In the genomic region with DNA sequence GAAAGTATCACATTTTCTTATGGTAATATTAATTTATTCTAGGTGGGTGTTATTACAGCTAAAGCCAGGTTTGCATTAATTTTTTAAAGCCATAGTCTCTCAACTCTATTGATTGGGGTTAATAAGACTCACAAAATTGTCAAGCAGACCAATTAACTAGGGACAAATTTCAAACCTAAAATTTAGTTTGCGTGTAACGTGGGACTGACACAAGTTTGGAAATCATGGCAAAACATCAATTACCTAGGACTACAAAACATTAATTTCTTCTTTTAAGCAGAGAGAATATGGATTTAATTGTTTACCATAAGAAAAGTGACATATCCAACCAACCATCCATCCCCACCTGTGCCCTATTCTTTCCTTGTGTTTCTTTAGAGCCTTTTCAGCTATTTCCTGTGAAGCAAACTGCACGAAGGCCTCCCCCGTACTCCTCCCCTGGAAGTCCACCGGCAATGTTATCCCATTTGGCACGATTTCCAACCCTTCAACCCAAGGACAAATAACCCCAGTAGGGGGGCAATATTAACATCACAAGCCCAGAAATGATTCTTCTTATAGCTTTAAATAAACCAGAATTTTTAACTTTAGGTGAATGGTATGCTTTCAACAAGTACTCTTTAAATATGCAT, we compare ENCODE assay signal across 9 cellular contexts. TPM values are rescaled to one million over a fixed set of nuclear protein-coding genes. Genes with fewer than 3 reads are reported as not detected.
DNase-seq lines count a peak whose midpoint lies in the region; ATAC-seq and TF ChIP-seq lines count a peak whose summit lies in the region.
"Had no signal": no experiment of that assay in that cellular context is flagged by ENCODE, and none has a peak within 500 bp of the region (broad histone marks: within the 10 kb centered on the region; RNA-seq: fewer than 3 reads in every experiment).

No MANE protein-coding gene starts in this region.

- H3K4me2 ChIP-seq in trophoblast cell (ENCODE audit: low read length) = peak overlapping the region; percentile 33

- H2AFZ ChIP-seq in trophoblast cell (ENCODE audit: insufficient read depth, low read length, poor library complexity) = no peak overlapping the region

- POLR2A ChIA-PET in GM10248 (lab: Yijun Ruan, JAX) = interaction anchor here (2.1 kb wide), 1 partner anchor 8 kb away, joined by 12 read pairs; no protein-coding TSS in a partner anchor

- TF ChIP-seq CTCF in GM12864 (IDR thresholded peaks at IDR 0.05; ENCODE audit: low read depth, low read length, missing control alignments) (no peak), esophagus squamous epithelium (IDR thresholded peaks at IDR 0.05) (no peak), GM10248 (IDR thresholded peaks at IDR 0.05; ENCODE audit: control extremely low read depth, extremely low read depth, low read depth, missing control alignments) (no peak)

- H4K91ac ChIP-seq in trophoblast cell (ENCODE audit: low read depth, low read length) = no peak overlapping the region

- H3K4me3 ChIP-seq in GM12864 (ENCODE audit: low read depth, low read length) = peak overlapping the region; percentile 20; the same call in 1 of the 2 replicates
- H3K4me3 ChIP-seq in SJCRH30 = peak overlapping the region; percentile 88
- H3K4me3 ChIP-seq in esophagus squamous epithelium = peak overlapping the region in 3 of 4 donors; percentile 97 to 100 (median 99)
- no peak overlapping the region for H3K4me3 ChIP-seq in trophoblast cell (ENCODE audit: low read depth, low read length)

- H2BK5ac ChIP-seq in trophoblast cell (ENCODE audit: low read depth, low read length, poor library complexity) = no peak overlapping the region

- no peak overlapping the region for H2BK12ac ChIP-seq in trophoblast cell (ENCODE audit: low read length)

- H3K79me1 ChIP-seq in trophoblast cell (ENCODE audit: low read length) = peaks cover 9% of the 10 kb centered on the region

- H3K36me3 ChIP-seq in SJCRH30 (peaks cover 92% of the 10 kb centered on the region), esophagus squamous epithelium (peaks cover 40 to 84% (median 48%) of the 10 kb centered on the region in 3 donors), trophoblast cell (ENCODE audit: control insufficient read depth in 1 of 2, insufficient read depth in 2 of 2, low read length in 2 of 2) (peaks cover 23 to 47% of the 10 kb centered on the region in 2 experiments)

- H3K27ac ChIP-seq in SJCRH30 (no peak overlapping the region), esophagus squamous epithelium (peak overlapping the region in 1 of 4 donors; percentile 30), trophoblast cell (ENCODE audit: low read depth, low read length) (no peak overlapping the region)

- no peak overlapping the region for H2BK120ac ChIP-seq in trophoblast cell (ENCODE audit: insufficient read depth, low read length, poor library complexity)

- DNase-seq in GM12864 (ENCODE audit: low read depth) (no peak), SJCRH30 (no peak), esophagus squamous epithelium (lab: John Stamatoyannopoulos, UW) (no peak), trophoblast cell (peak in 1 of 2 donors; percentile 3), GM10248 (ENCODE audit: extremely low spot score) (no peak), NOMO-1 (lab: John Stamatoyannopoulos, UW; ENCODE audit: unreplicated experiment in 2 of 2) (no peak)
- DNase-seq: NCI-H1092 had no signal

- no peak for TF ChIP-seq POLR2A in esophagus squamous epithelium (IDR thresholded peaks at IDR 0.05)

- H3K18ac ChIP-seq in trophoblast cell (ENCODE audit: low read length) = no peak overlapping the region

- H3K23ac ChIP-seq in trophoblast cell (ENCODE audit: low read length) = no peak overlapping the region

- no peak overlapping the region for H2AK5ac ChIP-seq in trophoblast cell (ENCODE audit: low read length)

- H4K12ac ChIP-seq in trophoblast cell (ENCODE audit: low read depth, low read length) = no peak overlapping the region

- ATAC-seq in HG03354 (IDR thresholded peaks at IDR 0.05; ENCODE audit: poor library complexity, severe bottlenecking, unreplicated experiment) (no peak), HG03108 (IDR thresholded peaks at IDR 0.05; ENCODE audit: unreplicated experiment) (no peak)

- H3K27me3 ChIP-seq in SJCRH30 (no peaks in the 10 kb centered on the region), esophagus squamous epithelium (no peaks in the 10 kb centered on the region), trophoblast cell (ENCODE audit: insufficient read depth, low read length) (no peaks in the 10 kb centered on the region)

- H3K79me2 ChIP-seq in trophoblast cell (ENCODE audit: control insufficient read depth, insufficient read depth, low read length, poor library complexity) = peaks cover 19% of the 10 kb centered on the region

- CTCF ChIA-PET in GM10248 (lab: Yijun Ruan, JAX) = no interaction called here

- H3K4me1 ChIP-seq in SJCRH30 = no peaks in the 10 kb centered on the region
- H3K4me1 ChIP-seq in esophagus squamous epithelium = peaks cover 18 to 86% (median 69%) of the 10 kb centered on the region in 3 donors
- H3K4me1 ChIP-seq in trophoblast cell (ENCODE audit: control insufficient read depth in 1 of 2, insufficient read depth in 2 of 2, low read length in 2 of 2) = peaks cover 2 to 3% of the 10 kb centered on the region in 2 experiments

- H3K4ac ChIP-seq in trophoblast cell (ENCODE audit: low read depth, low read length) = no peak overlapping the region

- intact Hi-C loops in esophagus squamous epithelium (cut with DNase I) = no loop called here

- no peak overlapping the region for H3K9ac ChIP-seq in trophoblast cell (ENCODE audit: low read length)

- H4K8ac ChIP-seq in trophoblast cell (ENCODE audit: low read depth, low read length) = no peak overlapping the region

- H3K14ac ChIP-seq in trophoblast cell (ENCODE audit: low read length) = no peak overlapping the region

- WGBS in esophagus squamous epithelium, 2 donors = 16 to 17% methylated on average over 6 of the region's 6 CpGs
- no CpG with 5 or more reads among the region's 6 CpGs for WGBS in trophoblast cell (ENCODE audit: extremely low coverage, insufficient coverage, insufficient read length)

- no peaks in the 10 kb centered on the region for H3K9me3 ChIP-seq in SJCRH30 (replicated peaks)
- no peaks in the 10 kb centered on the region for H3K9me3 ChIP-seq in esophagus squamous epithelium
- no peaks in the 10 kb centered on the region for H3K9me3 ChIP-seq in trophoblast cell (ENCODE audit: insufficient read depth, low read depth, low read length)

RNA-seq across cellular contexts. Expression of a gene that starts 4.4 kb away (rescaled TPM):
- 828 and 1,009 TPM in 2 replicates for total RNA-seq in SJCRH30 (2014; rRNA removed; shearing (Covaris generic))
- 100 to 1,000 TPM; 209 to 645 (median 383) TPM for total RNA-seq in esophagus squamous epithelium
- polyA plus RNA-seq in trophoblast cell (2013) = 408 and 418 TPM in 2 replicates
